ENCODE assay signal across 14 cellular contexts in the genomic region with DNA sequence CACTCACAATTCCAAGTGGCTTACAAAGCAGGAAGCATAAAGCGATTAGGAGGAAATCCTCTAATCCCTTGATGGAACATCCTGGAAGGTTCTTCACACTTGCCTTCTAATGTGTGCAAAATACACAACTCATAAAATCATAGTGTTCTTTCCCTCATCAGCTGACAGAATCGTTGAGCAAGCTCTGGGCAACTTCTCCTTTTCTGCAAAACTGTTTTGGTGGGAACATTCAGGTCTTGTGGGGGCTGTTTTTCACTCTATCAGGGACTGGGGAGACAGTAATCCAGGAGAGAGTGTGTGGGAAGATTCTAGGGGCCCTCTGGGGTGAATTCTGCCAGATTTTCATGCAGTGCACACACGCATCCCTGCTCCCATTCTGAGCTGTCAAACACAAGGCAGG. TPM values are rescaled to one million over a fixed set of nuclear protein-coding genes. Genes with fewer than 3 reads are reported as not detected.
DNase-seq lines count a peak whose midpoint lies in the region; ATAC-seq, FAIRE-seq and TF ChIP-seq lines count a peak whose summit lies in the region.
"Had no signal": no experiment of that assay in that cellular context is flagged by ENCODE, and none has a peak within 500 bp of the region (broad histone marks: within the 10 kb centered on the region; RNA-seq: fewer than 3 reads in every experiment).

No MANE protein-coding gene starts in this region.

- H3K4me3 ChIP-seq in heart left ventricle, result no peak overlapping the region
- no peak overlapping the region for H3K4me3 ChIP-seq in K562
- H3K4me3 ChIP-seq in neural progenitor cell, result no peak overlapping the region
- H3K4me3 ChIP-seq: SJCRH30 had no signal

- BruUV-seq in K562 (replicated peaks; lab: Mats Ljungman, UMichigan), result no TSS peak

- H3K9me1 ChIP-seq in K562 (ENCODE audit: control insufficient read depth, insufficient read depth, low read length), result no peaks in the 10 kb centered on the region

- no peak for TF ChIP-seq EP300 in K562 (IDR thresholded peaks at IDR 0.05; ENCODE audit: low read length)

- TF ChIP-seq RAD21 in K562 (CRISPR knock-in tag; conservative IDR thresholded peaks at IDR 0.05 in 1 of 2, IDR thresholded peaks at IDR 0.05 in 1 of 2), result no peak

- H3K4me1 Mint-ChIP-seq in neural progenitor cell, result peaks cover 45% of the 10 kb centered on the region

- H3F3A ChIP-seq in neural progenitor cell (ENCODE audit: low read depth), result peaks cover 6% of the 10 kb centered on the region

- H3K4me2 ChIP-seq in K562 (ENCODE audit: insufficient read depth, low read length) (no peak overlapping the region), neural progenitor cell (peak overlapping the region; percentile 9)

- no peaks in the 10 kb centered on the region for H3K79me2 ChIP-seq in K562 (ENCODE audit: control insufficient read depth, insufficient read depth, low read length)
- no peaks in the 10 kb centered on the region for H3K79me2 ChIP-seq in neural progenitor cell (ENCODE audit: low read depth)

- peak; percentile 51 for ATAC-seq in left ventricle myocardium superior
- no peak for ATAC-seq in heart left ventricle
- ATAC-seq in K562, result no peak
- ATAC-seq in GM18505 (IDR thresholded peaks at IDR 0.05; ENCODE audit: unreplicated experiment), result no peak
- ATAC-seq in GM18868 (IDR thresholded peaks at IDR 0.05; ENCODE audit: unreplicated experiment), result no peak
- ATAC-seq: effector memory CD8-positive, alpha-beta T cell had no signal

- no peak overlapping the region for H2AFZ ChIP-seq in K562 (ENCODE audit: low read depth, low read length)
- no peak overlapping the region for H2AFZ ChIP-seq in neural progenitor cell (replicated peaks)

- H4K20me1 ChIP-seq in K562 (replicated peaks; ENCODE audit: control insufficient read depth, insufficient read depth, low read length) (no peaks in the 10 kb centered on the region; the same call in 1 of the 2 replicates), neural progenitor cell (ENCODE audit: low read depth) (no peaks in the 10 kb centered on the region)

- H3K9me3 Mint-ChIP-seq in neural progenitor cell, result peaks cover 3% of the 10 kb centered on the region
- H3K9me3 Mint-ChIP-seq: effector memory CD8-positive, alpha-beta T cell had no signal

- intact Hi-C loops in left ventricle myocardium superior (cut with micrococcal nuclease) (loop anchor here (10.0 kb wide), 1 partner anchor 94 kb away; no protein-coding TSS in a partner anchor), heart left ventricle (cut with DNase I) (no loop called here), K562 (cut with micrococcal nuclease) (no loop called here)

- FAIRE-seq in K562 (lab: Jason Lieb, UNC) (no peak), urothelium cell line (lab: Jason Lieb, UNC) (no peak)

- H3K27ac Mint-ChIP-seq in neural progenitor cell, result peak overlapping the region; percentile 59
- H3K27ac Mint-ChIP-seq: effector memory CD8-positive, alpha-beta T cell had no signal

- in situ Hi-C loops in K562 (cut with MboI), result no loop called here

- H3K4me3 Mint-ChIP-seq in neural progenitor cell, result no peak overlapping the region
- H3K4me3 Mint-ChIP-seq: effector memory CD8-positive, alpha-beta T cell had no signal

- peak overlapping the region in 2 of 12 donors; percentile 56 to 62 for H3K27ac ChIP-seq in heart left ventricle
- H3K27ac ChIP-seq in K562 (ENCODE audit: extremely low read depth, low read depth, low read length), result no peak overlapping the region
- no peak overlapping the region for H3K27ac ChIP-seq in neural progenitor cell
- H3K27ac ChIP-seq: SJCRH30 had no signal

- H3K27me3 Mint-ChIP-seq in neural progenitor cell (ENCODE audit: insufficient read depth, low read depth), result peaks cover 3% of the 10 kb centered on the region

- DNase-seq in left ventricle myocardium superior (no peak), heart left ventricle (no peak), K562 (ENCODE audit: extremely low read depth in 1 of 4, low spot score in 3 of 4) (no peak), neural progenitor cell (ENCODE audit: low spot score) (no peak), D341Med (ENCODE audit: low spot score) (no peak), urothelium cell line (ENCODE audit: low spot score) (no peak)
- DNase-seq: activated effector memory CD4-positive, alpha-beta T cell treated with anti-CD3 and anti-CD28 coated beads, Interleukin-2, amount 50 U/mL, for 16 hours; Caco-2; effector memory CD8-positive, alpha-beta T cell; GF-D8; NCI-H1436 treated with DMSO at 0.1 percent for 48 hours; SJCRH30 had no signal

- H3K27me3 ChIP-seq in heart left ventricle (no peaks in the 10 kb centered on the region), K562 (ENCODE audit: control insufficient read depth in 2 of 2, insufficient read depth in 2 of 2, low read length in 2 of 2) (no peaks in the 10 kb centered on the region), neural progenitor cell (no peaks in the 10 kb centered on the region)

- no peak for TF ChIP-seq CTCF in heart left ventricle (IDR thresholded peaks at IDR 0.05)
- TF ChIP-seq CTCF in K562 (IDR thresholded peaks at IDR 0.05 in 2 of 3, conservative IDR thresholded peaks at IDR 0.05 in 1 of 3; ENCODE audit: insufficient read depth in 2 of 3, low read depth in 1 of 3, low read length in 3 of 3), result no peak
- no peak for TF ChIP-seq CTCF in neural progenitor cell (IDR thresholded peaks at IDR 0.05)

- H3K4me1 ChIP-seq in heart left ventricle, result peaks cover 0 to 51% (median 0%) of the 10 kb centered on the region in 12 donors
- H3K4me1 ChIP-seq in K562 (replicated peaks in 1 of 2; ENCODE audit: control insufficient read depth in 2 of 2, insufficient read depth in 2 of 2, low read length in 2 of 2), result peaks cover 4 to 17% of the 10 kb centered on the region in 2 experiments; a peak in 4 of 5 replicates
- peaks cover 23% of the 10 kb centered on the region for H3K4me1 ChIP-seq in neural progenitor cell
- H3K4me1 ChIP-seq: Caco-2, SJCRH30 had no signal

- no peaks in the 10 kb centered on the region for H3K9me3 ChIP-seq in heart left ventricle
- no peaks in the 10 kb centered on the region for H3K9me3 ChIP-seq in K562 (replicated peaks; ENCODE audit: control insufficient read depth, insufficient read depth, low read depth, low read length)
- H3K9me3 ChIP-seq in neural progenitor cell (ENCODE audit: low read depth), result no peaks in the 10 kb centered on the region
- H3K9me3 ChIP-seq: Caco-2, SJCRH30 had no signal

- H3K36me3 Mint-ChIP-seq in neural progenitor cell, result peaks cover 3% of the 10 kb centered on the region

- CTCF ChIA-PET in K562 (lab: Yijun Ruan, JAX; ENCODE audit: low intra/inter-chr PET ratio), result no interaction called here

- no peaks in the 10 kb centered on the region for H3K36me3 ChIP-seq in heart left ventricle
- H3K36me3 ChIP-seq in K562 (ENCODE audit: control insufficient read depth, insufficient read depth, low read length), result no peaks in the 10 kb centered on the region
- H3K36me3 ChIP-seq in neural progenitor cell, result no peaks in the 10 kb centered on the region
- H3K36me3 ChIP-seq: SJCRH30 had no signal

- no peak overlapping the region for H3K9ac ChIP-seq in K562 (ENCODE audit: insufficient read depth in 1 of 2, low read depth in 2 of 2, low read length in 2 of 2)
- no peak overlapping the region for H3K9ac ChIP-seq in neural progenitor cell

- POLR2A ChIA-PET in K562 (lab: Yijun Ruan, JAX), result interaction anchor here (0.6 to 0.8 kb wide), 3 partner anchors 15 to 33 kb away, joined by 3 read pairs; no protein-coding TSS in a partner anchor

- no peak for TF ChIP-seq POLR2A in heart left ventricle (IDR thresholded peaks at IDR 0.05)
- TF ChIP-seq POLR2A in K562 (conservative IDR thresholded peaks at IDR 0.05), result no peak
- no peak for TF ChIP-seq POLR2A in GM18505 (IDR thresholded peaks at IDR 0.05; ENCODE audit: borderline replicate concordance, extremely low read depth, insufficient read depth, insufficient read length)

- WGBS in heart left ventricle, 4 donors, result 66 to 70% (median 68%) methylated on average over 3 of the region's 3 CpGs
- 41% methylated on average over 3 of the region's 3 CpGs for WGBS in K562 (ENCODE audit: insufficient coverage, low coverage, missing lambda C conversion rate)

TF ChIP-seq in K562, 482 proteins besides CTCF, POLR2A, EP300 and RAD21 (continues in another document):
- TF ChIP-seq, protein P1, sequence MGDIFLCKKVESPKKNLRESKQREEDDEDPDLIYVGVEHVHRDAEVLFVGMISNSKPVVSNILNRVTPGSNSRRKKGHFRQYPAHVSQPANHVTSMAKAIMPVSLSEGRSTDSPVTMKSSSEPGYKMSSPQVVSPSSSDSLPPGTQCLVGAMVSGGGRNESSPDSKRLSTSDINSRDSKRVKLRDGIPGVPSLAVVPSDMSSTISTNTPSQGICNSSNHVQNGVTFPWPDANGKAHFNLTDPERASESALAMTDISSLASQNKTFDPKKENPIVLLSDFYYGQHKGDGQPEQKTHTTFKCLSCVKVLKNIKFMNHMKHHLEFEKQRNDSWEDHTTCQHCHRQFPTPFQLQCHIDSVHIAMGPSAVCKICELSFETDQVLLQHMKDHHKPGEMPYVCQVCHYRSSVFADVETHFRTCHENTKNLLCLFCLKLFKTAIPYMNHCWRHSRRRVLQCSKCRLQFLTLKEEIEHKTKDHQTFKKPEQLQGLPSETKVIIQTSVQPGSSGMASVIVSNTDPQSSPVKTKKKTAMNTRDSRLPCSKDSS (IDR thresholded peaks at IDR 0.05; ENCODE audit: low read depth, partially characterized antibody), result no peak
- no peak for TF ChIP-seq TRIM24 (IDR thresholded peaks at IDR 0.05)
- TF ChIP-seq CEBPB (tag; IDR thresholded peaks at IDR 0.05), result peak; percentile 37; the same call in 1 of the 2 replicates
- no peak for TF ChIP-seq CC2D1A (IDR thresholded peaks at IDR 0.05)

RNA-seq across cellular contexts. Expression of a gene that starts 53.2 kb away (rescaled TPM):
- total RNA-seq in left ventricle myocardium superior, result 5.2 TPM
- 10 to 100 TPM in 1 of 9 donors, 1 to 10 TPM in 8; 3.7 to 10.6 (median 6.2) TPM for total RNA-seq in heart left ventricle
- 1 to 10 TPM; 3.0 to 3.4 TPM for polyA plus RNA-seq in heart left ventricle
- 0.07 and 0.23 TPM in 2 replicates for total RNA-seq in K562 (2011; cell fraction: chromatin; rRNA removed; ENCODE audit: low replicate concordance)
- total RNA-seq in K562 (2011; cell fraction: nucleolus; rRNA removed), result 0.17 and 0.26 TPM in 2 replicates
- 0.15 TPM in 2 replicates for total RNA-seq in K562 (2011; cell fraction: nucleoplasm; rRNA removed)
- total RNA-seq in K562 (2014; rRNA removed), result 0.04 TPM in 1 of 2 replicates, not detected in the other
- 0.07 and 0.22 TPM in 2 replicates for total RNA-seq in K562 (2014; rRNA removed; fragmentation: Illumina TruSeq; extraction: Trizol)
- total RNA-seq in K562 (2015; rRNA removed; fragmentation: Illumina TruSeq; extraction: Trizol), result 0.08 and 0.11 TPM in 2 replicates
- total RNA-seq in K562 (2021), result 0.22 and 0.27 TPM in 2 replicates
- polyA plus RNA-seq in K562 (2011; rRNA removed), result 0.11 and 0.14 TPM in 2 replicates
- polyA plus RNA-seq in K562 (2011; cell fraction: cytosol; rRNA removed), result 0.10 and 0.16 TPM in 2 replicates
- polyA plus RNA-seq in K562 (2011; cell fraction: nucleus; rRNA removed), result 0.10 TPM in 2 replicates
- polyA plus RNA-seq in K562 (2012), result 0.08 and 0.15 TPM in 2 replicates
- polyA plus RNA-seq in K562 (2014; fragmentation: Illumina TruSeq; extraction: Trizol), result 0.07 and 0.10 TPM in 2 replicates
- polyA plus RNA-seq in K562 (2014; fragmentation: Nextera tagmentation; extraction: Ambion mirVana), result under 1 TPM; 0.01 TPM
- polyA plus RNA-seq in K562 (2014; rRNA removed), result 0.01 TPM in 1 of 2 replicates, not detected in the other
- polyA minus RNA-seq in K562 (2011; rRNA and poly(A)+ RNA removed), result 0.07 and 0.45 TPM in 2 replicates
- not detected in 2 replicates for polyA minus RNA-seq in K562 (2011; cell fraction: cytosol; rRNA and poly(A)+ RNA removed)
- polyA minus RNA-seq in K562 (2011; cell fraction: nucleus; rRNA and poly(A)+ RNA removed), result under 0.01 and 0.11 TPM in 2 replicates
- 5.2 and 5.9 TPM in 2 replicates for total RNA-seq in neural progenitor cell (ENCODE audit: low replicate concordance)
- total RNA-seq: SJCRH30 had no signal
